9 cellular contexts compared by ENCODE assay signal in the genomic region with DNA sequence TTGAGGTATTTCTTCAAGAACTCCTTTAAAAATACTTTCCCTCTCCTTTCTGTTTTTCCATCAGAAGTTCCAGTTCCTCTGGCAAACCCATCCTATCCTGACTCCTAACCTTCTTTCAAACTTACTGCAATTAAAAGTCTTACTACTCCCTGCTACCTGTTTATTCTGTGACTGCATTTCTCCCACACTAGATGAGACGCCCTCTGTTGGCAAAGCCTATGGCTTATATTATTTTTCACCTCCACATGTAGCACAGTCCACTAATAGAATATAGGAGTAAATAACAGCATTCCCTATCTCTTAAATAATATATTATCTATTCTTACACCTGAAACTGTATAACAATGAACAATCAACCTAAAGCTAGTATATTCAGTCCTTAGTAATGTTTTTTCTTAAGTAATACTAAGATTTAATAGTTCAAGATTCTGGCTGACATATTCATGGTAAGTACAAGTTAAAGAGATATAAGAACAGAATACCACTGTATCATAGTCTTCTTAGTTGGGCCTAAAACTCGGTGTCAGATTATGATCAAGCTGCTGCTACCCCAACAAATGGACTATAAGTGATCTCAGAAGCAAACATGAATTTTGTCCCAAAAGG. TPM values are rescaled to one million over a fixed set of nuclear protein-coding genes. Genes with fewer than 3 reads are reported as not detected.
DNase-seq lines count a peak whose midpoint lies in the region; ATAC-seq and TF ChIP-seq lines count a peak whose summit lies in the region.
"Had no signal": no experiment of that assay in that cellular context is flagged by ENCODE, and none has a peak within 500 bp of the region (broad histone marks: within the 10 kb centered on the region; RNA-seq: fewer than 3 reads in every experiment).

No MANE protein-coding gene starts in this region.

- CTCF ChIA-PET in OCI-LY7 (lab: Charles Lee; ENCODE audit: unreplicated experiment) = no interaction called here

- no peak for ATAC-seq in GM18505 (IDR thresholded peaks at IDR 0.05; ENCODE audit: unreplicated experiment)
- no peak for ATAC-seq in activated naive CD8-positive, alpha-beta T cell treated with anti-CD3 and anti-CD28 coated beads, Interleukin-2, amount 50 U/mL, for 24 hours

- H3K4me1 ChIP-seq in left ventricle myocardium inferior = peaks cover 33% of the 10 kb centered on the region
- H3K4me1 ChIP-seq in right atrium auricular region = peaks cover 0 to 9% of the 10 kb centered on the region in 2 donors
- peaks cover 5% of the 10 kb centered on the region for H3K4me1 ChIP-seq in OCI-LY7 (ENCODE audit: insufficient read depth, low read length, poor library complexity, severe bottlenecking)
- H3K4me1 ChIP-seq in SJCRH30 = no peaks in the 10 kb centered on the region

- H3K27me3 Mint-ChIP-seq in activated naive CD8-positive, alpha-beta T cell treated with anti-CD3 and anti-CD28 coated beads, Interleukin-2, amount 50 U/mL, for 24 hours = no peaks in the 10 kb centered on the region

- H3K27ac Mint-ChIP-seq in activated naive CD8-positive, alpha-beta T cell treated with anti-CD3 and anti-CD28 coated beads, Interleukin-2, amount 50 U/mL, for 24 hours = no peak overlapping the region

- intact Hi-C loops in left ventricle myocardium inferior (cut with micrococcal nuclease) = no loop called here
- intact Hi-C loops in OCI-LY7 (cut with micrococcal nuclease; ENCODE audit: unreplicated experiment) = no loop called here

- H3K9me2 ChIP-seq in OCI-LY7 (ENCODE audit: insufficient read depth, low read length) = no peaks in the 10 kb centered on the region

- H4K20me1 ChIP-seq in OCI-LY7 (ENCODE audit: insufficient read depth, low read length) = no peaks in the 10 kb centered on the region

- no peak overlapping the region for H2AFZ ChIP-seq in OCI-LY7 (ENCODE audit: low read length)

- POLR2A ChIA-PET in OCI-LY7 (lab: Charles Lee) = interaction anchor here (0.6 to 1.8 kb wide), 2 partner anchors 22 to 29 kb away, joined by 3 to 4 read pairs; no protein-coding TSS in a partner anchor

- H3K27me3 ChIP-seq in left ventricle myocardium inferior (ENCODE audit: low read depth) (no peaks in the 10 kb centered on the region), right atrium auricular region (no peaks in the 10 kb centered on the region), SJCRH30 (no peaks in the 10 kb centered on the region)
- H3K27me3 ChIP-seq: sigmoid colon had no signal

- H3K4me2 ChIP-seq in OCI-LY7 (ENCODE audit: low read length) = no peak overlapping the region

- peaks cover 25% of the 10 kb centered on the region for H3K4me1 Mint-ChIP-seq in activated naive CD8-positive, alpha-beta T cell treated with anti-CD3 and anti-CD28 coated beads, Interleukin-2, amount 50 U/mL, for 24 hours

- peaks cover 20% of the 10 kb centered on the region for H3K36me3 Mint-ChIP-seq in activated naive CD8-positive, alpha-beta T cell treated with anti-CD3 and anti-CD28 coated beads, Interleukin-2, amount 50 U/mL, for 24 hours (ENCODE audit: low read depth)

- TF ChIP-seq POLR2A in erythroblast (IDR thresholded peaks at IDR 0.05; ENCODE audit: low read length) = no peak
- no peak for TF ChIP-seq POLR2A in GM18505 (IDR thresholded peaks at IDR 0.05; ENCODE audit: borderline replicate concordance, extremely low read depth, insufficient read depth, insufficient read length)

- no peak overlapping the region for H3K27ac ChIP-seq in left ventricle myocardium inferior (replicated peaks)
- H3K27ac ChIP-seq in right atrium auricular region = no peak overlapping the region
- no peak overlapping the region for H3K27ac ChIP-seq in OCI-LY7 (ENCODE audit: low read depth, low read length, poor library complexity, severe bottlenecking)
- no peak overlapping the region for H3K27ac ChIP-seq in SJCRH30
- H3K27ac ChIP-seq: sigmoid colon had no signal

- no peak for DNase-seq in left ventricle myocardium inferior
- DNase-seq in right atrium auricular region (ENCODE audit: low spot score) = no peak
- peak; percentile 10 for DNase-seq in OCI-LY7 (ENCODE audit: low spot score)
- peak; percentile 13 to 39 for DNase-seq in erythroblast (lab: John Stamatoyannopoulos, UW)
- no peak for DNase-seq in SJCRH30
- DNase-seq in NCI-H446 treated with DMSO at 0.1 percent for 48 hours (lab: John Stamatoyannopoulos, UW) = no peak
- DNase-seq in activated naive CD8-positive, alpha-beta T cell treated with anti-CD3 and anti-CD28 coated beads, Interleukin-2, amount 50 U/mL, for 24 hours = no peak
- DNase-seq: sigmoid colon had no signal

- peaks cover 13% of the 10 kb centered on the region; the same call in 1 of the 2 replicates for H3K79me2 ChIP-seq in OCI-LY7 (ENCODE audit: insufficient read depth, low read depth, low read length)

- TF ChIP-seq CTCF in left ventricle myocardium inferior (IDR thresholded peaks at IDR 0.05; ENCODE audit: borderline replicate concordance) (peak; percentile 45), right atrium auricular region (IDR thresholded peaks at IDR 0.05) (peak in 1 of 2 donors; percentile 19), OCI-LY7 (conservative IDR thresholded peaks at IDR 0.05; ENCODE audit: low read length) (peak; percentile 88)

- H3K36me3 ChIP-seq in left ventricle myocardium inferior (no peaks in the 10 kb centered on the region), right atrium auricular region (no peaks in the 10 kb centered on the region), OCI-LY7 (ENCODE audit: insufficient read depth, low read length) (peaks cover 23% of the 10 kb centered on the region), SJCRH30 (peaks cover 6% of the 10 kb centered on the region)
- H3K36me3 ChIP-seq: sigmoid colon had no signal

- H3K9me3 ChIP-seq in left ventricle myocardium inferior (replicated peaks) = no peaks in the 10 kb centered on the region
- H3K9me3 ChIP-seq in right atrium auricular region = no peaks in the 10 kb centered on the region
- H3K9me3 ChIP-seq in OCI-LY7 (ENCODE audit: low read length) = no peaks in the 10 kb centered on the region
- H3K9me3 ChIP-seq in SJCRH30 (replicated peaks) = no peaks in the 10 kb centered on the region
- H3K9me3 ChIP-seq: sigmoid colon had no signal

- no peak overlapping the region for H3K4me3 Mint-ChIP-seq in activated naive CD8-positive, alpha-beta T cell treated with anti-CD3 and anti-CD28 coated beads, Interleukin-2, amount 50 U/mL, for 24 hours

- BruUV-seq in OCI-LY7 (replicated peaks; lab: Mats Ljungman, UMichigan) = no TSS peak

- H3K4me3 ChIP-seq in left ventricle myocardium inferior (no peak overlapping the region), right atrium auricular region (no peak overlapping the region), OCI-LY7 (ENCODE audit: low read depth, low read length, poor library complexity, severe bottlenecking) (no peak overlapping the region), SJCRH30 (no peak overlapping the region)
- H3K4me3 ChIP-seq: sigmoid colon had no signal

- H3K9me3 Mint-ChIP-seq in activated naive CD8-positive, alpha-beta T cell treated with anti-CD3 and anti-CD28 coated beads, Interleukin-2, amount 50 U/mL, for 24 hours = no peaks in the 10 kb centered on the region

RNA-seq across cellular contexts. Expression of a gene that starts 54.8 kb away (rescaled TPM):
- 20.3 TPM for total RNA-seq in left ventricle myocardium inferior
- total RNA-seq in right atrium auricular region = 10 to 100 TPM; 13.9 to 15.1 TPM
- total RNA-seq in OCI-LY7 (2014; rRNA removed; shearing (Covaris generic)) = 16.9 and 22.6 TPM in 2 replicates
- total RNA-seq in OCI-LY7 (2022) = 37.4 and 41.1 TPM in 2 replicates
- 24.6 and 27.8 TPM in 2 replicates for total RNA-seq in SJCRH30 (2014; rRNA removed; shearing (Covaris generic))

Comparison
In these comparisons a context has a peak if more than half of its experiments do, and no peak if none do; other contexts are left out.
1. DNase-seq: peak in OCI-LY7 (single experiment) and erythroblast (2 of 2); none in left ventricle myocardium inferior (single experiment), right atrium auricular region (single experiment), SJCRH30 (0 of 2), NCI-H446 treated with DMSO at 0.1 percent for 48 hours (single experiment) and activated naive CD8-positive, alpha-beta T cell treated with anti-CD3 and anti-CD28 coated beads, Interleukin-2, amount 50 U/mL, for 24 hours (single experiment).